Comparison of ENCODE assay signal across 1 cellular context in the genomic region with DNA sequence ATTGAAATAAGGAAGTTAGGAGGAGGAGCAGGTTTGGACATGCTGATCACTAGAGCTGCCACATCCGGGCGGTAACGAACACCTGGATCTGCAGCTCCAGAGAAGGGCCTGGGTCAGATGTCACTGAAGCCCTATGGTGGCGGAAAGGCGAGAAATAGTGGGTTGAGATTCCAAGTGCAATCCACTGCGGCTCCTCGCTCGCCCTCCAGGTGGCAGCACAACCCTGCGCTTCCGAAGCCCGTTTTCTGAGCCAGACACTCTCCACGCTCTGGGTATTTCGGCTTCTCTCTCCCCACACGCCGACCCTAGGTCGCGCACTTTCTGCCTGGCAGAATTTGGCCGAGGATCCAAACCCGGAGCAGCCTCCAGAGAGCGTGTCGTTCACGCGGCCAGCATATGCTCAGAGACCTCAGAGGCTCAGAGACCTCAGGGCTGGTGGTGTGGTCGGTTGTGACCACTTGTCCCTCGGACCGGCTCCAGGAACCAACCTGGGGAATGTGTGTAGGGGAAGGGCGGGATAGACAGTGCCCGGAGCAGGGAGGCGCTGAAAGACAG.
TF ChIP-seq lines count a peak whose summit lies in the region.

No MANE protein-coding gene starts in this region.

TF ChIP-seq in K562, 482 proteins besides CTCF, POLR2A, EP300 and RAD21 (continued from another document and continues in another):
- TF ChIP-seq, protein P1, sequence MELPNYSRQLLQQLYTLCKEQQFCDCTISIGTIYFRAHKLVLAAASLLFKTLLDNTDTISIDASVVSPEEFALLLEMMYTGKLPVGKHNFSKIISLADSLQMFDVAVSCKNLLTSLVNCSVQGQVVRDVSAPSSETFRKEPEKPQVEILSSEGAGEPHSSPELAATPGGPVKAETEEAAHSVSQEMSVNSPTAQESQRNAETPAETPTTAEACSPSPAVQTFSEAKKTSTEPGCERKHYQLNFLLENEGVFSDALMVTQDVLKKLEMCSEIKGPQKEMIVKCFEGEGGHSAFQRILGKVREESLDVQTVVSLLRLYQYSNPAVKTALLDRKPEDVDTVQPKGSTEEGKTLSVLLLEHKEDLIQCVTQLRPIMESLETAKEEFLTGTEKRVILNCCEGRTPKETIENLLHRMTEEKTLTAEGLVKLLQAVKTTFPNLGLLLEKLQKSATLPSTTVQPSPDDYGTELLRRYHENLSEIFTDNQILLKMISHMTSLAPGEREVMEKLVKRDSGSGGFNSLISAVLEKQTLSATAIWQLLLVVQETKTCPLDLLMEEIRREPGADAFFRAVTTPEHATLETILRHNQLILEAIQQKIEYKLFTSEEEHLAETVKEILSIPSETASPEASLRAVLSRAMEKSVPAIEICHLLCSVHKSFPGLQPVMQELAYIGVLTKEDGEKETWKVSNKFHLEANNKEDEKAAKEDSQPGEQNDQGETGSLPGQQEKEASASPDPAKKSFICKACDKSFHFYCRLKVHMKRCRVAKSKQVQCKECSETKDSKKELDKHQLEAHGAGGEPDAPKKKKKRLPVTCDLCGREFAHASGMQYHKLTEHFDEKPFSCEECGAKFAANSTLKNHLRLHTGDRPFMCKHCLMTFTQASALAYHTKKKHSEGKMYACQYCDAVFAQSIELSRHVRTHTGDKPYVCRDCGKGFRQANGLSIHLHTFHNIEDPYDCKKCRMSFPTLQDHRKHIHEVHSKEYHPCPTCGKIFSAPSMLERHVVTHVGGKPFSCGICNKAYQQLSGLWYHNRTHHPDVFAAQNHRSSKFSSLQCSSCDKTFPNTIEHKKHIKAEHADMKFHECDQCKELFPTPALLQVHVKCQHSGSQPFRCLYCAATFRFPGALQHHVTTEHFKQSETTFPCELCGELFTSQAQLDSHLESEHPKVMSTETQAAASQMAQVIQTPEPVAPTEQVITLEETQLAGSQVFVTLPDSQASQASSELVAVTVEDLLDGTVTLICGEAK (IDR thresholded peaks at IDR 0.05): peak; percentile 25; the same call in 1 of the 2 replicates
- TF ChIP-seq, protein P1 (CRISPR knock-in tag; IDR thresholded peaks at IDR 0.05): peak; percentile 33; the same call in 1 of the 2 replicates
- TF ChIP-seq FOXM1 (IDR thresholded peaks at IDR 0.05; ENCODE audit: low read depth): no peak
- TF ChIP-seq FOXM1 (CRISPR knock-in tag; IDR thresholded peaks at IDR 0.05; ENCODE audit: low read depth): 0 out of 2 replicates have a peak, but pooled peaks have one; percentile 40
- TF ChIP-seq, protein P2, sequence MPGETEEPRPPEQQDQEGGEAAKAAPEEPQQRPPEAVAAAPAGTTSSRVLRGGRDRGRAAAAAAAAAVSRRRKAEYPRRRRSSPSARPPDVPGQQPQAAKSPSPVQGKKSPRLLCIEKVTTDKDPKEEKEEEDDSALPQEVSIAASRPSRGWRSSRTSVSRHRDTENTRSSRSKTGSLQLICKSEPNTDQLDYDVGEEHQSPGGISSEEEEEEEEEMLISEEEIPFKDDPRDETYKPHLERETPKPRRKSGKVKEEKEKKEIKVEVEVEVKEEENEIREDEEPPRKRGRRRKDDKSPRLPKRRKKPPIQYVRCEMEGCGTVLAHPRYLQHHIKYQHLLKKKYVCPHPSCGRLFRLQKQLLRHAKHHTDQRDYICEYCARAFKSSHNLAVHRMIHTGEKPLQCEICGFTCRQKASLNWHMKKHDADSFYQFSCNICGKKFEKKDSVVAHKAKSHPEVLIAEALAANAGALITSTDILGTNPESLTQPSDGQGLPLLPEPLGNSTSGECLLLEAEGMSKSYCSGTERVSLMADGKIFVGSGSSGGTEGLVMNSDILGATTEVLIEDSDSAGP (CRISPR knock-in tag; IDR thresholded peaks at IDR 0.05): 0 out of 2 replicates have a peak, but pooled peaks have one; percentile 23
- TF ChIP-seq CHD1 (IDR thresholded peaks at IDR 0.05; ENCODE audit: low read length): peak; percentile 24
- peak; percentile 58; the same call in 1 of the 2 replicates for TF ChIP-seq ZSCAN29 (IDR thresholded peaks at IDR 0.05)
- TF ChIP-seq, protein P3, sequence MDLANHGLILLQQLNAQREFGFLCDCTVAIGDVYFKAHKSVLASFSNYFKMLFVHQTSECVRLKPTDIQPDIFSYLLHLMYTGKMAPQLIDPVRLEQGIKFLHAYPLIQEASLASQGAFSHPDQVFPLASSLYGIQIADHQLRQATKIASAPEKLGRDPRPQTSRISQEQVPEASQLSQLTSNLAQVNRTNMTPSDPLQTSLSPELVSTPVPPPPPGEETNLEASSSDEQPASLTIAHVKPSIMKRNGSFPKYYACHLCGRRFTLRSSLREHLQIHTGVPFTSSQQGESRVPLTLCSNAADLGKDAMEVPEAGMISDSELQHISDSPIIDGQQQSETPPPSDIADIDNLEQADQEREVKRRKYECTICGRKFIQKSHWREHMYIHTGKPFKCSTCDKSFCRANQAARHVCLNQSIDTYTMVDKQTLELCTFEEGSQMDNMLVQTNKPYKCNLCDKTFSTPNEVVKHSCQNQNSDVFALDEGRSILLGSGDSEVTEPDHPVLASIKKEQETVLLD (IDR thresholded peaks at IDR 0.05): 0 out of 2 replicates have a peak, but pooled peaks have one; percentile 48
- TF ChIP-seq ZNF263 (CRISPR knock-in tag; IDR thresholded peaks at IDR 0.05; ENCODE audit: borderline replicate concordance): peak; percentile 44; the same call in 1 of the 2 replicates
- TF ChIP-seq XRCC5 (IDR thresholded peaks at IDR 0.05; ENCODE audit: low read depth, low read length): peak; percentile 78; the same call in 1 of the 2 replicates
- TF ChIP-seq EP400 (IDR thresholded peaks at IDR 0.05): peak; percentile 72
- peak; percentile 34; the same call in 1 of the 2 replicates for TF ChIP-seq CTBP1 (IDR thresholded peaks at IDR 0.05; ENCODE audit: borderline replicate concordance)
- no peak for TF ChIP-seq SP2 (IDR thresholded peaks at IDR 0.05; ENCODE audit: extremely low read depth, low read depth, low read length, poor library complexity, severe bottlenecking)
- TF ChIP-seq BHLHE40 (IDR thresholded peaks at IDR 0.05; ENCODE audit: low read length): 0 out of 2 replicates have a peak, but pooled peaks have one; percentile 15
- no peak for TF ChIP-seq GATA2 (CRISPR knock-in tag; IDR thresholded peaks at IDR 0.05)
- no peak for TF ChIP-seq PURB (CRISPR knock-in tag; IDR thresholded peaks at IDR 0.05; ENCODE audit: low read depth)
- no peak for TF ChIP-seq NFRKB (IDR thresholded peaks at IDR 0.05; ENCODE audit: low read depth)
- peak; percentile 56 for TF ChIP-seq KDM5B (IDR thresholded peaks at IDR 0.05; ENCODE audit: insufficient replicate concordance, low read depth, low read length)
- TF ChIP-seq, protein P4, sequence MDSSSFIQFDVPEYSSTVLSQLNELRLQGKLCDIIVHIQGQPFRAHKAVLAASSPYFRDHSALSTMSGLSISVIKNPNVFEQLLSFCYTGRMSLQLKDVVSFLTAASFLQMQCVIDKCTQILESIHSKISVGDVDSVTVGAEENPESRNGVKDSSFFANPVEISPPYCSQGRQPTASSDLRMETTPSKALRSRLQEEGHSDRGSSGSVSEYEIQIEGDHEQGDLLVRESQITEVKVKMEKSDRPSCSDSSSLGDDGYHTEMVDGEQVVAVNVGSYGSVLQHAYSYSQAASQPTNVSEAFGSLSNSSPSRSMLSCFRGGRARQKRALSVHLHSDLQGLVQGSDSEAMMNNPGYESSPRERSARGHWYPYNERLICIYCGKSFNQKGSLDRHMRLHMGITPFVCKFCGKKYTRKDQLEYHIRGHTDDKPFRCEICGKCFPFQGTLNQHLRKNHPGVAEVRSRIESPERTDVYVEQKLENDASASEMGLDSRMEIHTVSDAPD (CRISPR knock-in tag; IDR thresholded peaks at IDR 0.05): no peak
- TF ChIP-seq, protein P5, sequence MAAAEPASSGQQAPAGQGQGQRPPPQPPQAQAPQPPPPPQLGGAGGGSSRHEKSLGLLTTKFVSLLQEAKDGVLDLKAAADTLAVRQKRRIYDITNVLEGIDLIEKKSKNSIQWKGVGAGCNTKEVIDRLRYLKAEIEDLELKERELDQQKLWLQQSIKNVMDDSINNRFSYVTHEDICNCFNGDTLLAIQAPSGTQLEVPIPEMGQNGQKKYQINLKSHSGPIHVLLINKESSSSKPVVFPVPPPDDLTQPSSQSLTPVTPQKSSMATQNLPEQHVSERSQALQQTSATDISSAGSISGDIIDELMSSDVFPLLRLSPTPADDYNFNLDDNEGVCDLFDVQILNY (CRISPR knock-in tag; IDR thresholded peaks at IDR 0.05): 0 out of 2 replicates have a peak, but pooled peaks have one; percentile 16
- no peak for TF ChIP-seq ZNF253 (CRISPR knock-in tag; conservative IDR thresholded peaks at IDR 0.05)
- no peak for TF ChIP-seq MEF2D (tag; conservative IDR thresholded peaks at IDR 0.05; ENCODE audit: low read depth)
- TF ChIP-seq CBX3 (IDR thresholded peaks at IDR 0.05; ENCODE audit: borderline replicate concordance in 1 of 2, low read length in 2 of 2): peak in 1 of 2 experiments; percentile 82; a peak in 1 of 3 replicates
- TF ChIP-seq, protein P6, sequence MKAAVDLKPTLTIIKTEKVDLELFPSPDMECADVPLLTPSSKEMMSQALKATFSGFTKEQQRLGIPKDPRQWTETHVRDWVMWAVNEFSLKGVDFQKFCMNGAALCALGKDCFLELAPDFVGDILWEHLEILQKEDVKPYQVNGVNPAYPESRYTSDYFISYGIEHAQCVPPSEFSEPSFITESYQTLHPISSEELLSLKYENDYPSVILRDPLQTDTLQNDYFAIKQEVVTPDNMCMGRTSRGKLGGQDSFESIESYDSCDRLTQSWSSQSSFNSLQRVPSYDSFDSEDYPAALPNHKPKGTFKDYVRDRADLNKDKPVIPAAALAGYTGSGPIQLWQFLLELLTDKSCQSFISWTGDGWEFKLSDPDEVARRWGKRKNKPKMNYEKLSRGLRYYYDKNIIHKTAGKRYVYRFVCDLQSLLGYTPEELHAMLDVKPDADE (conservative IDR thresholded peaks at IDR 0.05; ENCODE audit: control insufficient read depth, low read depth, low read length): peak; percentile 49; the same call in 1 of the 2 replicates
- TF ChIP-seq MYNN (IDR thresholded peaks at IDR 0.05): 0 out of 2 replicates have a peak, but pooled peaks have one; percentile 50
- no peak for TF ChIP-seq MYNN (CRISPR knock-in tag; IDR thresholded peaks at IDR 0.05)
- peak in 1 of 2 experiments; percentile 35; a peak in 1 of 4 replicates for TF ChIP-seq NRF1 (conservative IDR thresholded peaks at IDR 0.05 in 1 of 2, IDR thresholded peaks at IDR 0.05 in 1 of 2)
- peak; percentile 42 for TF ChIP-seq ATF7 (IDR thresholded peaks at IDR 0.05)
- TF ChIP-seq TRIM28 (IDR thresholded peaks at IDR 0.05): 0 out of 2 replicates have a peak, but pooled peaks have one; percentile 21
- peak; percentile 56; the same call in 1 of the 2 replicates for TF ChIP-seq SMAD4 (CRISPR knock-in tag; conservative IDR thresholded peaks at IDR 0.05)
- no peak for TF ChIP-seq KAT8 (IDR thresholded peaks at IDR 0.05; ENCODE audit: low read depth)
- TF ChIP-seq YY1 (IDR thresholded peaks at IDR 0.05; ENCODE audit: borderline replicate concordance in 1 of 3, control insufficient read depth in 1 of 3, extremely low read depth in 1 of 3, insufficient read depth in 3 of 3, insufficient read length in 1 of 3, insufficient replicate concordance in 2 of 3, low read depth in 1 of 3, low read length in 2 of 3): peak in 1 of 3 experiments; percentile 12
- TF ChIP-seq MYC (IDR thresholded peaks at IDR 0.05; ENCODE audit: low read depth, low read length): peak; percentile 83
- no peak for TF ChIP-seq MYC (CRISPR knock-in tag; IDR thresholded peaks at IDR 0.05; ENCODE audit: borderline replicate concordance, low read depth)
- TF ChIP-seq RNF2 (IDR thresholded peaks at IDR 0.05): peak; percentile 58; the same call in 1 of the 2 replicates
- TF ChIP-seq SMC3 (conservative IDR thresholded peaks at IDR 0.05; ENCODE audit: insufficient read depth, low read depth, low read length): peak; percentile 88
- TF ChIP-seq, protein P7, sequence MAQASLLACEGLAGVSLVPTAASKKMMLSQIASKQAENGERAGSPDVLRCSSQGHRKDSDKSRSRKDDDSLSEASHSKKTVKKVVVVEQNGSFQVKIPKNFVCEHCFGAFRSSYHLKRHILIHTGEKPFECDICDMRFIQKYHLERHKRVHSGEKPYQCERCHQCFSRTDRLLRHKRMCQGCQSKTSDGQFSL (CRISPR knock-in tag; IDR thresholded peaks at IDR 0.05): 0 out of 2 replicates have a peak, but pooled peaks have one; percentile 60
- TF ChIP-seq, protein P7 (tag; IDR thresholded peaks at IDR 0.05): no peak
- TF ChIP-seq, protein P8, sequence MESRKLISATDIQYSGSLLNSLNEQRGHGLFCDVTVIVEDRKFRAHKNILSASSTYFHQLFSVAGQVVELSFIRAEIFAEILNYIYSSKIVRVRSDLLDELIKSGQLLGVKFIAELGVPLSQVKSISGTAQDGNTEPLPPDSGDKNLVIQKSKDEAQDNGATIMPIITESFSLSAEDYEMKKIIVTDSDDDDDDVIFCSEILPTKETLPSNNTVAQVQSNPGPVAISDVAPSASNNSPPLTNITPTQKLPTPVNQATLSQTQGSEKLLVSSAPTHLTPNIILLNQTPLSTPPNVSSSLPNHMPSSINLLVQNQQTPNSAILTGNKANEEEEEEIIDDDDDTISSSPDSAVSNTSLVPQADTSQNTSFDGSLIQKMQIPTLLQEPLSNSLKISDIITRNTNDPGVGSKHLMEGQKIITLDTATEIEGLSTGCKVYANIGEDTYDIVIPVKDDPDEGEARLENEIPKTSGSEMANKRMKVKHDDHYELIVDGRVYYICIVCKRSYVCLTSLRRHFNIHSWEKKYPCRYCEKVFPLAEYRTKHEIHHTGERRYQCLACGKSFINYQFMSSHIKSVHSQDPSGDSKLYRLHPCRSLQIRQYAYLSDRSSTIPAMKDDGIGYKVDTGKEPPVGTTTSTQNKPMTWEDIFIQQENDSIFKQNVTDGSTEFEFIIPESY (CRISPR knock-in tag; IDR thresholded peaks at IDR 0.05): peak; percentile 25; the same call in 1 of the 2 replicates
- peak; percentile 77 for TF ChIP-seq POLR2G (IDR thresholded peaks at IDR 0.05; ENCODE audit: low read depth, low read length)
